27 cellular contexts compared by ENCODE assay signal in the genomic region with DNA sequence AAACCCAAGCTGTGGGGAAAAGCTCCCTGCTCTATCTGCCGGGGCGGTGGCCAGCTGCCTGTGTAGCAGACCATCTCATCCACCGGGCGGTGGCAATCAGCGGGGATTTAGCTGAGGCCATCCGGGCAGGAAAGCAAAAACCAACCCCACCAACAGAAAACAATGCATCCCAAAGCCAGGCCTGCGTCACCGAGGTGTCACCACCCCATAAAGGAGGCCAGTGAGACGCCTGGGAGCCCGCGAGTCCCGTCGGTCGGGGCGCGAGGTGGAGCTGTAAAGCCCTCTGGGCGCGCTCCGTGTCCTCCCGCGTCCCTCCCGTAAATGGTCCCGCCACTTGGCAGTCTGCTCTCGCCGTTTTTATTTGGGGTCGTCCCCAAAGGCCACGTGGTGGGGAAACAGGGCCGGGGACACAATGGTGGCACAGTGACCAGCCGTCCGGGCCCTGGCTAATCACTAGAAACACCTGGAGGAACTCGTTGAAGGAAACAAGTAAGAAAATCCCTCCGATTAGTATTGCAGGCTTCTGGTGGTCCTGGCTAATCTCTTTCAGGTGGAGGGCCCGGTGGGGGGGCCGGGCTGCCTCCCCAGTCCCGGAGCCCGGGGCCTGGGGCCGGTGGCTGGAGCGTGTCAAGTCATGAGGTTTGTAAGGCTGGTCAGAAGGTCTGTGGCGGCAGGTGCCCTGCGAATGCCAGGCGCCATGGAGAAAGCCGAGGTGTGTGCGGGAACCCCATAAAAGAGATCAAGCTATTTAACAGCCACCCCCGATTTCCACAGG.
DNase-seq lines count a peak whose midpoint lies in the region; ATAC-seq and TF ChIP-seq lines count a peak whose summit lies in the region.
"Had no signal": no experiment of that assay in that cellular context is flagged by ENCODE, and none has a peak within 500 bp of the region (broad histone marks: within the 10 kb centered on the region; RNA-seq: fewer than 3 reads in every experiment).

No MANE protein-coding gene starts in this region.

- no peaks in the 10 kb centered on the region for H3K4me1 ChIP-seq in testis
- no peaks in the 10 kb centered on the region for H3K4me1 ChIP-seq in CD8-positive, alpha-beta memory T cell (ENCODE audit: insufficient read depth, low read length)
- H3K4me1 ChIP-seq: SJCRH30, upper lobe of right lung had no signal

- peak overlapping the region in 1 of 7 donors; percentile 19 for H3K4me3 Mint-ChIP-seq in CD8-positive, alpha-beta memory T cell
- H3K4me3 Mint-ChIP-seq: HFFc6; memory B cell; naive thymus-derived CD4-positive, alpha-beta T cell had no signal

- no peak overlapping the region for H3K27ac ChIP-seq in testis
- H3K27ac ChIP-seq in CD8-positive, alpha-beta memory T cell (ENCODE audit: low read depth, low read length), result no peak overlapping the region
- H3K27ac ChIP-seq: C4-2B, cardiac muscle cell, dorsolateral prefrontal cortex, epithelial cell of prostate, KMS-11, ovary, SJCRH30, upper lobe of right lung had no signal

- H3K4me3 ChIP-seq in testis, result peak overlapping the region; percentile 9 to 27
- H3K4me3 ChIP-seq in CD8-positive, alpha-beta memory T cell (ENCODE audit: low read length), result no peak overlapping the region
- H3K4me3 ChIP-seq: cardiac muscle cell, ovary, SJCRH30, upper lobe of right lung had no signal

- intact Hi-C loops in Right ventricle myocardium superior (cut with DNase I) (no loop called here), Right ventricle myocardium inferior (cut with DNase I) (no loop called here), testis (cut with DNase I; ENCODE audit: low total_unique reads) (no loop called here)

- no peaks in the 10 kb centered on the region for H3K36me3 Mint-ChIP-seq in CD8-positive, alpha-beta memory T cell
- H3K36me3 Mint-ChIP-seq: memory B cell; naive thymus-derived CD4-positive, alpha-beta T cell had no signal

- CTCF ChIA-PET in CD8-positive, alpha-beta memory T cell (lab: Charles Lee), result interaction anchor here (0.6 kb wide), 1 partner anchor 340 kb away, joined by 3 read pairs; no protein-coding TSS in a partner anchor

- POLR2A ChIA-PET in CD8-positive, alpha-beta memory T cell (lab: Charles Lee), result no interaction called here

- DNase-seq in Right ventricle myocardium superior, result peak; percentile 47
- no peak for DNase-seq in Right ventricle myocardium inferior (ENCODE audit: missing footprints)
- DNase-seq in SW480 (ENCODE audit: low spot score), result peak; percentile 16
- DNase-seq in islet precursor cell, result peak; percentile 63
- DNase-seq in testis, result peak; percentile 19
- no peak for DNase-seq in CD8-positive, alpha-beta memory T cell
- no peak for DNase-seq in DMS79 (lab: John Stamatoyannopoulos, UW)
- DNase-seq: ACHN; activated CD4-positive, alpha-beta T cell treated with anti-CD3 and anti-CD28 coated beads for 4 hours; activated naive CD4-positive, alpha-beta T cell treated with Interleukin-2 at 50 U/mL for 16 hours; activated T-cell treated with anti-CD3 and anti-CD28 coated beads, Interleukin-2, amount 50 U/mL, for 48 hours; dorsolateral prefrontal cortex; HFFc6; kidney; naive thymus-derived CD4-positive, alpha-beta T cell; NCI-H2227 treated with DMSO at 0.1 percent for 48 hours; ovary; T-helper 1 cell; upper lobe of right lung had no signal

- no peaks in the 10 kb centered on the region for H3K4me1 Mint-ChIP-seq in CD8-positive, alpha-beta memory T cell
- H3K4me1 Mint-ChIP-seq: memory B cell; naive thymus-derived CD4-positive, alpha-beta T cell had no signal

- H3K27ac Mint-ChIP-seq in CD8-positive, alpha-beta memory T cell, result no peak overlapping the region
- H3K27ac Mint-ChIP-seq: HFFc6; memory B cell; naive thymus-derived CD4-positive, alpha-beta T cell had no signal

- H3K9me3 Mint-ChIP-seq in CD8-positive, alpha-beta memory T cell, result peaks cover 0 to 2% (median 0%) of the 10 kb centered on the region in 5 donors
- H3K9me3 Mint-ChIP-seq: memory B cell had no signal

- TF ChIP-seq POLR2A in testis (IDR thresholded peaks at IDR 0.05), result no peak

- WGBS in testis, 2 donors, result 23 to 39% methylated on average over 39 to 40 of the region's 44 CpGs

- peaks cover 19 to 26% of the 10 kb centered on the region in 2 donors for H3K27me3 Mint-ChIP-seq in CD8-positive, alpha-beta memory T cell

- no peak for TF ChIP-seq CTCF in testis (IDR thresholded peaks at IDR 0.05)

- no peaks in the 10 kb centered on the region for H3K9me3 ChIP-seq in testis
- H3K9me3 ChIP-seq in CD8-positive, alpha-beta memory T cell (ENCODE audit: low read length), result no peaks in the 10 kb centered on the region
- H3K9me3 ChIP-seq: ovary, SJCRH30, upper lobe of right lung had no signal

- H3K36me3 ChIP-seq in testis (ENCODE audit: low read depth, missing control alignments), result no peaks in the 10 kb centered on the region
- H3K36me3 ChIP-seq in CD8-positive, alpha-beta memory T cell (ENCODE audit: insufficient read depth, low read length), result no peaks in the 10 kb centered on the region
- H3K36me3 ChIP-seq: cardiac muscle cell, ovary, SJCRH30, upper lobe of right lung had no signal

- H3K27me3 ChIP-seq in testis, result no peaks in the 10 kb centered on the region
- no peaks in the 10 kb centered on the region for H3K27me3 ChIP-seq in CD8-positive, alpha-beta memory T cell (ENCODE audit: insufficient read depth, low read length, poor library complexity, severe bottlenecking)
- H3K27me3 ChIP-seq: ovary, SJCRH30 had no signal

- ATAC-seq in Right ventricle myocardium superior (ENCODE audit: poor library complexity) (no peak), Right ventricle myocardium inferior (no peak), HG02642 (IDR thresholded peaks at IDR 0.05; ENCODE audit: poor library complexity, unreplicated experiment) (no peak)
- ATAC-seq: naive thymus-derived CD4-positive, alpha-beta T cell; Panc1; upper lobe of right lung had no signal

Comparison
In these comparisons a context has a peak if more than half of its experiments do, and no peak if none do; other contexts are left out.
1. DNase-seq: peak in Right ventricle myocardium superior (single experiment), SW480 (single experiment), islet precursor cell (single experiment) and testis (single experiment); none in Right ventricle myocardium inferior (single experiment), CD8-positive, alpha-beta memory T cell (0 of 5) and DMS79 (single experiment).